ENCODE assay signal across 20 cellular contexts in genomic region chr22:23704829-23705228, GRCh38. TPM values are rescaled to one million over a fixed set of nuclear protein-coding genes. Genes with fewer than 3 reads are reported as not detected.
A peak's percentile ranks its signal among the peaks of the same experiment; 100 is the strongest.
DNase-seq lines count a peak whose midpoint lies in the region; ATAC-seq lines count a peak whose summit lies in the region.
"Had no signal": no experiment of that assay in that cellular context is flagged by ENCODE, and none has a peak within 500 bp of the region (broad histone marks: within the 10 kb centered on the region; RNA-seq: fewer than 3 reads in every experiment).

No MANE protein-coding gene starts in this region.

- peaks cover 89% of the 10 kb centered on the region for H3K36me3 Mint-ChIP-seq in activated naive CD4-positive, alpha-beta T cell treated with anti-CD3 and anti-CD28 coated beads, Interleukin-2, amount 10 ng/mL, durations not matched to agents 7 days and 5 days
- H3K36me3 Mint-ChIP-seq in activated CD4-positive, alpha-beta memory T cell treated with anti-CD3 and anti-CD28 coated beads, Interleukin-2, amount 10 ng/mL, durations not matched to agents 7 days and 5 days (ENCODE audit: low read depth) = peaks cover 97% of the 10 kb centered on the region
- H3K36me3 Mint-ChIP-seq in immature natural killer cell = peaks cover 52 to 88% (median 65%) of the 10 kb centered on the region in 3 donors

- H3K4me1 Mint-ChIP-seq in activated naive CD4-positive, alpha-beta T cell treated with anti-CD3 and anti-CD28 coated beads, Interleukin-2, amount 10 ng/mL, durations not matched to agents 7 days and 5 days = peaks cover 73% of the 10 kb centered on the region
- peaks cover 85% of the 10 kb centered on the region for H3K4me1 Mint-ChIP-seq in activated CD4-positive, alpha-beta memory T cell treated with anti-CD3 and anti-CD28 coated beads, Interleukin-2, amount 10 ng/mL, durations not matched to agents 7 days and 5 days
- H3K4me1 Mint-ChIP-seq in immature natural killer cell = peaks cover 28 to 52% of the 10 kb centered on the region in 2 donors
- H3K4me1 Mint-ChIP-seq: CD14-positive monocyte had no signal

- DNase-seq in activated naive CD4-positive, alpha-beta T cell treated with anti-CD3 and anti-CD28 coated beads, Interleukin-2, amount 10 ng/mL, durations not matched to agents 7 days and 5 days = no peak
- DNase-seq in activated naive CD4-positive, alpha-beta T cell treated with Interleukin-2 at 50 U/mL for 16 hours = no peak
- DNase-seq in activated CD4-positive, alpha-beta memory T cell treated with anti-CD3 and anti-CD28 coated beads, Interleukin-2, amount 10 ng/mL, durations not matched to agents 7 days and 5 days = no peak
- DNase-seq in immature natural killer cell (no peak), NCI-H1092 treated with DMSO at 0.1 percent for 48 hours (lab: John Stamatoyannopoulos, UW) (no peak), activated gamma-delta T cell (lab: John Stamatoyannopoulos, UW) (no peak)
- DNase-seq: activated CD4-positive, alpha-beta T cell treated with anti-CD3 and anti-CD28 coated beads, Interleukin-2, amount 50 U/mL, for 4 hours; effector CD8-positive, alpha-beta T cell; esophagus squamous epithelium; occipital lobe; retina; stimulated activated CD4-positive, alpha-beta T cell treated with anti-CD3 and anti-CD28 coated beads, Interleukin-4, amount 100 ng/mL, for 4 hours had no signal

- POLR2A ChIA-PET in activated CD4-positive, alpha-beta memory T cell treated with anti-CD3 and anti-CD28 coated beads, Interleukin-2, amount 10 ng/mL, durations not matched to agents 7 days and 5 days (lab: Charles Lee) = interaction anchor here (2.1 to 2.5 kb wide), 2 partner anchors 8 to 12 kb away, joined by 10 to 15 read pairs; no protein-coding TSS in a partner anchor

- no peak overlapping the region for H3K4me3 Mint-ChIP-seq in activated naive CD4-positive, alpha-beta T cell treated with anti-CD3 and anti-CD28 coated beads, Interleukin-2, amount 10 ng/mL, durations not matched to agents 7 days and 5 days
- H3K4me3 Mint-ChIP-seq in activated CD4-positive, alpha-beta memory T cell treated with anti-CD3 and anti-CD28 coated beads, Interleukin-2, amount 10 ng/mL, durations not matched to agents 7 days and 5 days = peak overlapping the region; percentile 5
- H3K4me3 Mint-ChIP-seq in immature natural killer cell = peak overlapping the region in 1 of 5 donors; percentile 5
- H3K4me3 Mint-ChIP-seq: CD14-positive monocyte had no signal

- peak overlapping the region; percentile 66 for H3K27ac Mint-ChIP-seq in activated naive CD4-positive, alpha-beta T cell treated with anti-CD3 and anti-CD28 coated beads, Interleukin-2, amount 10 ng/mL, durations not matched to agents 7 days and 5 days
- H3K27ac Mint-ChIP-seq in activated CD4-positive, alpha-beta memory T cell treated with anti-CD3 and anti-CD28 coated beads, Interleukin-2, amount 10 ng/mL, durations not matched to agents 7 days and 5 days = peak overlapping the region; percentile 82
- H3K27ac Mint-ChIP-seq in immature natural killer cell = peak overlapping the region; percentile 19 to 86 (median 65)

- peaks cover 1% of the 10 kb centered on the region for H3K9me3 Mint-ChIP-seq in activated naive CD4-positive, alpha-beta T cell treated with anti-CD3 and anti-CD28 coated beads, Interleukin-2, amount 10 ng/mL, durations not matched to agents 7 days and 5 days
- no peaks in the 10 kb centered on the region for H3K9me3 Mint-ChIP-seq in activated CD4-positive, alpha-beta memory T cell treated with anti-CD3 and anti-CD28 coated beads, Interleukin-2, amount 10 ng/mL, durations not matched to agents 7 days and 5 days
- no peaks in the 10 kb centered on the region for H3K9me3 Mint-ChIP-seq in immature natural killer cell
- H3K9me3 Mint-ChIP-seq: CD14-positive monocyte had no signal

- no peaks in the 10 kb centered on the region for H3K27me3 Mint-ChIP-seq in activated naive CD4-positive, alpha-beta T cell treated with anti-CD3 and anti-CD28 coated beads, Interleukin-2, amount 10 ng/mL, durations not matched to agents 7 days and 5 days
- H3K27me3 Mint-ChIP-seq in activated CD4-positive, alpha-beta memory T cell treated with anti-CD3 and anti-CD28 coated beads, Interleukin-2, amount 10 ng/mL, durations not matched to agents 7 days and 5 days = no peaks in the 10 kb centered on the region
- H3K27me3 Mint-ChIP-seq in immature natural killer cell (ENCODE audit: low read depth in 3 of 3) = peaks cover 0 to 2% (median 0%) of the 10 kb centered on the region in 3 donors

- ATAC-seq in GM21576 (IDR thresholded peaks at IDR 0.05; ENCODE audit: unreplicated experiment) = no peak
- ATAC-seq: gastroesophageal sphincter, Right ventricle myocardium inferior had no signal

- CTCF ChIA-PET in activated naive CD4-positive, alpha-beta T cell treated with anti-CD3 and anti-CD28 coated beads, Interleukin-2, amount 10 ng/mL, durations not matched to agents 7 days and 5 days (lab: Charles Lee) = no interaction called here
- CTCF ChIA-PET in activated CD4-positive, alpha-beta memory T cell treated with anti-CD3 and anti-CD28 coated beads, Interleukin-2, amount 10 ng/mL, durations not matched to agents 7 days and 5 days (lab: Charles Lee) = no interaction called here

RNA-seq across cellular contexts. Expression of gene RGL4, which starts 14.0 kb away (rescaled TPM):
- 10 to 100 TPM; 26.9 to 28.8 TPM for total RNA-seq in activated CD4-positive, alpha-beta memory T cell treated with anti-CD3 and anti-CD28 coated beads, Interleukin-2, amount 10 ng/mL, durations not matched to agents 7 days and 5 days
- 10 to 100 TPM; 40.6 to 47.8 (median 42.8) TPM for polyA plus RNA-seq in immature natural killer cell
- total RNA-seq: esophagus squamous epithelium, H1, kidney epithelial cell, lung microvascular endothelial cell, occipital lobe, Right ventricle myocardium inferior had no signal
- polyA plus RNA-seq: AG04450, H1 had no signal

RNA-seq across cellular contexts. Expression of gene ZNF70, which starts 46.1 kb away (rescaled TPM):
- total RNA-seq in activated CD4-positive, alpha-beta memory T cell treated with anti-CD3 and anti-CD28 coated beads, Interleukin-2, amount 10 ng/mL, durations not matched to agents 7 days and 5 days = 1 to 10 TPM; 1.6 to 1.8 TPM
- polyA plus RNA-seq in immature natural killer cell = under 1 TPM in 2 of 3 donors, not detected in 1; 0.29 to 1.00 TPM

RNA-seq across cellular contexts. Expression of gene VPREB3, which starts 49.4 kb away (rescaled TPM):
- total RNA-seq in activated CD4-positive, alpha-beta memory T cell treated with anti-CD3 and anti-CD28 coated beads, Interleukin-2, amount 10 ng/mL, durations not matched to agents 7 days and 5 days = not detected
- polyA plus RNA-seq in immature natural killer cell = 1 to 10 TPM in 1 of 3 donors, not detected in 2; 1.3 TPM
- total RNA-seq: esophagus squamous epithelium, kidney epithelial cell, lung microvascular endothelial cell, occipital lobe had no signal
- polyA plus RNA-seq: AG04450 had no signal

RNA-seq across cellular contexts. Expression of gene C22orf15, which starts 58.0 kb away (rescaled TPM):
- total RNA-seq in activated CD4-positive, alpha-beta memory T cell treated with anti-CD3 and anti-CD28 coated beads, Interleukin-2, amount 10 ng/mL, durations not matched to agents 7 days and 5 days = 1 to 10 TPM in 1 of 2 experiments, under 1 TPM in 1; 0.60 to 1.1 TPM
- 1 to 10 TPM in 1 of 3 donors, not detected in 2; 1.1 TPM for polyA plus RNA-seq in immature natural killer cell
- total RNA-seq: esophagus squamous epithelium, kidney epithelial cell, occipital lobe, Right ventricle myocardium inferior had no signal
